13 cellular contexts compared by ENCODE assay signal in the genomic region with DNA sequence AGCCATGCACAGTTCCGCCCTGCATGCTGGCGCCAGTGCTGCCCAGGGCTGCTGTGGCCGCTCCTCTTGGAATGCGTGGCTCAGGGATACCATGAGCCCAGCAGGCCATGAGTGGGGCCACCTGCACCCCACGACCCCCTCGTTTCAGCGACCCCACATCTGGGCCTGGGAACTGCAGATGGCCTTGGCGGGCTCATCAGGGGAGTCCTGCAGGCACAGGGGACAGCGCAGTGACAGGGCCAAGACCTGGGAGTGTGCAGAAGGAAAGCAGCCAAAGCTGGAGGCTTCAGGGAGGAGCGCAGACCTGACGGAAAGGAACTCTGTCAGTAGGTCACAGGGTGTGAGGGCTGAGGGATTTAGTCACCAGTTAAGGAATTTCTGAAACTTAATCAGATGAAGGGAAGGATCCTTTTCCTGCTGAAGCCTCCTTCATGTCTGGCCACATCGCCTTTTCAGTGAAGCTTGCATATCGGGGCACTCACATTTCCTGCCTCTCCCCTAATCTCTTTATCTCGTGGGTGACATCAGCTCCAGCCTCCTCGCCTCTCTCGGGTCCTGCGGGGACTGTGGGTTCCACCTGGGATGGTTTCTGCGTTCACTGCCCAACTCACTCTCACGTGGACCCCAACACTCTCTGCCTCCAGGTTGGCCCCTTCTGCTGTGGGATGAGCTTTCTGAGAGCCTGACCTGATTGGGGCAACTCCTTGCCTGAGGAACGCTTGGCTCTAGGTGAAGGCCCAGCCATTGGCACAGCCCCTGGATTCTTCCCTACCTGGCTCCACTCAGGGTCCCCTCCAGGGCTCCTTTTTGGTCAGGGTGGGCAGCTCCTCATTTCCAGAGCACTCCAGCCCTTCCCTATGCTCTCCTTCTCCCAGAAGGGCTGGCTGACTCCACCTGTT.
DNase-seq lines count a peak whose midpoint lies in the region; ATAC-seq, FAIRE-seq and TF ChIP-seq lines count a peak whose summit lies in the region.
"Had no signal": no experiment of that assay in that cellular context is flagged by ENCODE, and none has a peak within 500 bp of the region (broad histone marks: within the 10 kb centered on the region; RNA-seq: fewer than 3 reads in every experiment).

No MANE protein-coding gene starts in this region.

- CTCF ChIA-PET in PC-9 (lab: Charles Lee), result interaction anchor here (0.6 kb wide), 1 partner anchor 210 kb away, joined by 3 read pairs; a partner anchor contains a TSS

- ATAC-seq in lower lobe of right lung, result no peak
- no peak for ATAC-seq in GM18873 (IDR thresholded peaks at IDR 0.05; ENCODE audit: low FRiP score, unreplicated experiment)

- H3K27ac Mint-ChIP-seq in endodermal cell, result no peak overlapping the region
- peak overlapping the region; percentile 78 for H3K27ac Mint-ChIP-seq in nephron progenitor cell

- TF ChIP-seq CTCF in PC-9 (conservative IDR thresholded peaks at IDR 0.05) (no peak), endodermal cell (conservative IDR thresholded peaks at IDR 0.05) (no peak), nephron progenitor cell (IDR thresholded peaks at IDR 0.05) (no peak), lower lobe of right lung (IDR thresholded peaks at IDR 0.05) (no peak)

- H3K36me3 ChIP-seq in PC-9 (ENCODE audit: low read depth) (no peaks in the 10 kb centered on the region), endodermal cell (ENCODE audit: control insufficient read depth, insufficient read depth, low read length) (no peaks in the 10 kb centered on the region), lower lobe of right lung (peaks cover 12% of the 10 kb centered on the region)

- in situ Hi-C loops in G401 (cut with HindIII; ENCODE audit: low sequenced_read_pairs), result no loop called here

- H3K9me3 Mint-ChIP-seq in endodermal cell, result no peaks in the 10 kb centered on the region
- H3K9me3 Mint-ChIP-seq in nephron progenitor cell, result no peaks in the 10 kb centered on the region
- H3K9me3 Mint-ChIP-seq: activated T-cell treated with anti-CD3 and anti-CD28 coated beads, Interleukin-2, amount 50 U/mL, for 4 hours had no signal

- H3K4me1 Mint-ChIP-seq in endodermal cell (peaks cover 6% of the 10 kb centered on the region), nephron progenitor cell (peaks cover 25% of the 10 kb centered on the region)

- H3K9me3 ChIP-seq in PC-9 (ENCODE audit: insufficient read depth, low read depth) (no peaks in the 10 kb centered on the region), endodermal cell (ENCODE audit: control insufficient read depth, low read length) (no peaks in the 10 kb centered on the region), lower lobe of right lung (no peaks in the 10 kb centered on the region)

- H3F3A ChIP-seq in PC-9 (ENCODE audit: insufficient read depth, low read depth), result peaks cover 20% of the 10 kb centered on the region

- H3K4me3 Mint-ChIP-seq in endodermal cell (no peak overlapping the region), nephron progenitor cell (no peak overlapping the region)
- H3K4me3 Mint-ChIP-seq: activated T-cell treated with anti-CD3 and anti-CD28 coated beads, Interleukin-2, amount 50 U/mL, for 4 hours had no signal

- no peak overlapping the region for H3K9ac ChIP-seq in endodermal cell (ENCODE audit: extremely low read depth, low read length, poor library complexity, severe bottlenecking)

- H3K4me1 ChIP-seq in PC-9 (replicated peaks; ENCODE audit: insufficient read depth), result peaks cover 32% of the 10 kb centered on the region
- H3K4me1 ChIP-seq in endodermal cell (ENCODE audit: control insufficient read depth, insufficient read depth, low read length), result no peaks in the 10 kb centered on the region
- no peaks in the 10 kb centered on the region for H3K4me1 ChIP-seq in lower lobe of right lung

- H3K27ac ChIP-seq in PC-9 (peak overlapping the region; percentile 81), endodermal cell (ENCODE audit: low read depth, low read length) (no peak overlapping the region), lower lobe of right lung (no peak overlapping the region)

- 90 to 94% methylated on average over 17 to 20 of the region's 20 CpGs for WGBS in endodermal cell (ENCODE audit: insufficient coverage in 1 of 2, insufficient read length in 1 of 2), 2 experiments

- TSS peak; percentile 36 for BruUV-seq in PC-9 (replicated peaks; lab: Mats Ljungman, UMichigan)

- POLR2A ChIA-PET in PC-9 (lab: Charles Lee; ENCODE audit: unreplicated experiment), result interaction anchor here (0.5 to 0.7 kb wide), 3 partner anchors 18 to 111 kb away, joined by 3 to 4 read pairs (median 4); no protein-coding TSS in a partner anchor

- 0 out of 2 replicates have a peak overlapping the region, but pooled peaks have one; percentile 18 for H3K4me3 ChIP-seq in PC-9
- H3K4me3 ChIP-seq in endodermal cell (ENCODE audit: low read length), result no peak overlapping the region
- H3K4me3 ChIP-seq in lower lobe of right lung, result no peak overlapping the region

- no peaks in the 10 kb centered on the region for H4K20me1 ChIP-seq in PC-9 (ENCODE audit: insufficient read depth)

- peak overlapping the region; percentile 71 for H3K4me2 ChIP-seq in PC-9

- no peaks in the 10 kb centered on the region for H3K36me3 Mint-ChIP-seq in endodermal cell (ENCODE audit: low read depth)
- no peaks in the 10 kb centered on the region for H3K36me3 Mint-ChIP-seq in nephron progenitor cell (ENCODE audit: low read depth)

- H3K9me2 ChIP-seq in PC-9 (ENCODE audit: insufficient read depth), result no peaks in the 10 kb centered on the region

- H2AFZ ChIP-seq in PC-9, result peak overlapping the region; percentile 61; the same call in 1 of the 2 replicates

- FAIRE-seq in GM19239 (lab: Jason Lieb, UNC), result no peak
- FAIRE-seq: RCC 7860 had no signal

- peak; percentile 80 for DNase-seq in EL
- DNase-seq in PC-9, result peak; percentile 53 to 91
- peak; percentile 39 for DNase-seq in endodermal cell
- DNase-seq in nephron progenitor cell, result no peak
- no peak for DNase-seq in G401 (ENCODE audit: low spot score)
- DNase-seq in GM19239 (ENCODE audit: insufficient read length, low spot score), result no peak
- DNase-seq in lower lobe of right lung, result no peak
- DNase-seq: activated T-cell treated with anti-CD3 and anti-CD28 coated beads, Interleukin-2, amount 50 U/mL, for 4 hours; Karpas-422; NCI-H2227 treated with DMSO at 0.1 percent for 48 hours; T1000 had no signal

- H3K79me2 ChIP-seq in PC-9 (ENCODE audit: low read depth), result no peaks in the 10 kb centered on the region

- intact Hi-C loops in PC-9 (cut with micrococcal nuclease; ENCODE audit: unreplicated experiment), result no loop called here
- intact Hi-C loops in lower lobe of right lung (cut with DNase I), result no loop called here

- H3K27me3 Mint-ChIP-seq in endodermal cell (ENCODE audit: insufficient read depth) (peaks cover 2% of the 10 kb centered on the region), nephron progenitor cell (ENCODE audit: low read depth, poor library complexity) (peaks cover 42% of the 10 kb centered on the region)

- no peaks in the 10 kb centered on the region for H3K27me3 ChIP-seq in PC-9 (ENCODE audit: insufficient read depth, low read depth)
- no peaks in the 10 kb centered on the region for H3K27me3 ChIP-seq in endodermal cell (ENCODE audit: control insufficient read depth, insufficient read depth, low read length, poor library complexity, severe bottlenecking)
- no peaks in the 10 kb centered on the region for H3K27me3 ChIP-seq in lower lobe of right lung (ENCODE audit: low read depth)

Comparison
In these comparisons a context has a peak if more than half of its experiments do, and no peak if none do; other contexts are left out.
1. DNase-seq: peak in EL (single experiment), PC-9 (2 of 2) and endodermal cell (single experiment); none in nephron progenitor cell (single experiment), G401 (single experiment), GM19239 (single experiment) and lower lobe of right lung (single experiment).